ENCODE assay signal across 1 cellular context in genomic region chr7:25893436-25893835, GRCh38.
TF ChIP-seq lines count a peak whose summit lies in the region.

No MANE protein-coding gene starts in this region.

TF ChIP-seq in liver, 16 proteins besides CTCF, POLR2A, EP300 and RAD21 (continued from another document):
- TF ChIP-seq REST (IDR thresholded peaks at IDR 0.05) (no peak), ZBTB33 (IDR thresholded peaks at IDR 0.05) (no peak), FOXA1 (IDR thresholded peaks at IDR 0.05) (no peak), MAX (IDR thresholded peaks at IDR 0.05) (no peak), TAF1 (conservative IDR thresholded peaks at IDR 0.05) (no peak)
